24 cellular contexts compared by ENCODE assay signal in the genomic region with DNA sequence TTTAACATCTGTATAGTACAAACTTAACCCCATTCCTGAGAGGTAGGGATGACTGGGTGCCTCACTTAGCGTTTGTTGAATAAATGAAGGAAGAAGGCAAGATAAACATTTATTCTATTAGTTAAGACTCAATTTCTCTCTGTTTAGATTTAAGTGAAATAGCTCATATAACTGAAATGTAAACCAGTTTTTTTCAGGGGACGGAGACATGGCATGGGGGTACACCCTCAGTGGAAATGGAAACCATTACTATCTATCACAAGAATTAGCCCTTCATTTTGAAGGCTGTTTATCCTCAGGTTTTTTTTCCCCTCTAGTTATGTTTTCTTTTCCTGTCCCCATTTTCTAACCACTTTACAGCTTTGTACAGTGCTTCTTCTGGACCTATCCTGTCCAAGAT.
"Had no signal": no experiment of that assay in that cellular context is flagged by ENCODE, and none has a peak within 500 bp of the region (broad histone marks: within the 10 kb centered on the region; RNA-seq: fewer than 3 reads in every experiment).

No MANE protein-coding gene starts in this region.

- H3K9ac ChIP-seq: KMS-11 had no signal

- H3K4me3 Mint-ChIP-seq: activated CD4-positive, alpha-beta memory T cell treated with anti-CD3 and anti-CD28 coated beads for 36 hours; activated CD4-positive, alpha-beta T cell treated with anti-CD3 and anti-CD28 coated beads, Interleukin-2, amount 10 ng/mL, durations not matched to agents 7 days and 5 days; activated naive CD4-positive, alpha-beta T cell treated with anti-CD3 and anti-CD28 coated beads, Interleukin-2, amount 10 ng/mL, durations not matched to agents 7 days and 5 days; activated naive CD8-positive, alpha-beta T cell treated with anti-CD3 and anti-CD28 coated beads for 36 hours; T-cell had no signal

- H3K4me1 Mint-ChIP-seq: activated CD4-positive, alpha-beta T cell treated with anti-CD3 and anti-CD28 coated beads, Interleukin-2, amount 10 ng/mL, durations not matched to agents 7 days and 5 days; activated naive CD4-positive, alpha-beta T cell treated with anti-CD3 and anti-CD28 coated beads, Interleukin-2, amount 10 ng/mL, durations not matched to agents 7 days and 5 days; activated naive CD8-positive, alpha-beta T cell treated with anti-CD3 and anti-CD28 coated beads for 36 hours; T-cell had no signal

- H3K4me3 ChIP-seq: SK-N-MC had no signal

- H3K9me3 Mint-ChIP-seq: activated CD4-positive, alpha-beta memory T cell treated with anti-CD3 and anti-CD28 coated beads for 36 hours; activated CD4-positive, alpha-beta T cell treated with anti-CD3 and anti-CD28 coated beads, Interleukin-2, amount 10 ng/mL, durations not matched to agents 7 days and 5 days; activated naive CD4-positive, alpha-beta T cell treated with anti-CD3 and anti-CD28 coated beads, Interleukin-2, amount 10 ng/mL, durations not matched to agents 7 days and 5 days; activated naive CD8-positive, alpha-beta T cell treated with anti-CD3 and anti-CD28 coated beads for 36 hours; activated T-helper 2 cell treated with anti-CD3 and anti-CD28 coated beads, Interferon-gamma antibody, Interleukin-2, Interleukin-4, amounts not matched to agents 10 μg/mL and 5 μg/mL and 100 μg/mL, durations not matched to agents 14 hours and 24 hours and 36 hours; T-cell had no signal

- DNase-seq: activated CD4-positive, alpha-beta memory T cell treated with anti-CD3 and anti-CD28 coated beads for 36 hours; activated CD4-positive, alpha-beta T cell treated with anti-CD3 and anti-CD28 coated beads, Interleukin-2, amount 10 ng/mL, durations not matched to agents 7 days and 5 days; activated CD4-positive, CD25-positive, alpha-beta regulatory T cell; activated gamma-delta T cell treated with Interleukin-2 at 50 U/mL for 16 hours; activated naive CD4-positive, alpha-beta T cell treated with anti-CD3 and anti-CD28 coated beads, Interleukin-2, amount 10 ng/mL, durations not matched to agents 7 days and 5 days; activated naive CD8-positive, alpha-beta T cell treated with anti-CD3 and anti-CD28 coated beads for 36 hours; activated T-cell treated with anti-CD3 and anti-CD28 coated beads for 4 hours; activated T-cell treated with anti-CD3 and anti-CD28 coated beads, Interleukin-2, amount 50 U/mL, for 48 hours; NCI-H1092; NCI-H1930; NCI-H345; NCI-H510A; NCI-H526 treated with DMSO at 0.1 percent for 48 hours; NCI-H82; NK-92 treated with Interleukin-12 subunit alpha and Interleukin-12 subunit beta, amount 100 ng/mL, for 24 hours; OCI-M1; T-cell; T-helper 2 cell; T1000 had no signal

- ATAC-seq: Panc1, Right ventricle myocardium inferior, T-cell had no signal

- H3K36me3 Mint-ChIP-seq: activated CD4-positive, alpha-beta memory T cell treated with anti-CD3 and anti-CD28 coated beads for 36 hours; activated naive CD4-positive, alpha-beta T cell treated with anti-CD3 and anti-CD28 coated beads, Interleukin-2, amount 10 ng/mL, durations not matched to agents 7 days and 5 days; activated naive CD8-positive, alpha-beta T cell treated with anti-CD3 and anti-CD28 coated beads for 36 hours; T-cell had no signal

- H3K27ac ChIP-seq: KMS-11, SK-N-MC had no signal

- H3K4me2 ChIP-seq: KMS-11 had no signal

- H3K27me3 Mint-ChIP-seq: activated CD4-positive, alpha-beta memory T cell treated with anti-CD3 and anti-CD28 coated beads for 36 hours; activated naive CD8-positive, alpha-beta T cell treated with anti-CD3 and anti-CD28 coated beads for 36 hours; T-cell had no signal

- H3K27ac Mint-ChIP-seq: activated CD4-positive, alpha-beta memory T cell treated with anti-CD3 and anti-CD28 coated beads for 36 hours; activated CD4-positive, alpha-beta T cell treated with anti-CD3 and anti-CD28 coated beads, Interleukin-2, amount 10 ng/mL, durations not matched to agents 7 days and 5 days; activated naive CD4-positive, alpha-beta T cell treated with anti-CD3 and anti-CD28 coated beads, Interleukin-2, amount 10 ng/mL, durations not matched to agents 7 days and 5 days; activated naive CD8-positive, alpha-beta T cell treated with anti-CD3 and anti-CD28 coated beads for 36 hours; activated T-helper 2 cell treated with anti-CD3 and anti-CD28 coated beads, Interferon-gamma antibody, Interleukin-2, Interleukin-4, amounts not matched to agents 10 μg/mL and 5 μg/mL and 100 μg/mL, durations not matched to agents 14 hours and 24 hours and 36 hours; T-cell had no signal
